Comparison of ENCODE assay signal across 8 cellular contexts in the genomic region with DNA sequence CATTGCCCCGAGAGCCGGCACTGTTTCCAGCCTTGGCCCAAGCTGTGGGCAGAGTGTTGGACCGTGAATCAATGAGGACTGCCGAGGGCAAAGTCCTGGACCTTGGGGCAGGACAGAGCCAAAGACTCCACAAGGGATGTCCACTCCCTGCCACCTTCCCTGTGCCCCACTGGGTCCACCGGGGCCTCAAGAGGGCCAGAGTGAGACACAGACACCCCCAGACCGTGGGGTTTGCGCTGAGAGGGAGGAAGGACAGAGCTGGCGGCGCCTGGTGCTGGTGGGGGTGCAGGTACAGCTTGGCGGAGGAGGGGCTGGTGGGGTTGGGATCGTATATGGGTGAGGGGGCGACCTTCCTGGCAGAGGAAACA. TPM values are rescaled to one million over a fixed set of nuclear protein-coding genes. Genes with fewer than 3 reads are reported as not detected.
DNase-seq lines count a peak whose midpoint lies in the region; ATAC-seq and TF ChIP-seq lines count a peak whose summit lies in the region.

No MANE protein-coding gene starts in this region.

- peak overlapping the region; percentile 87 to 97 (median 92) for H3K27ac Mint-ChIP-seq in naive thymus-derived CD8-positive, alpha-beta T cell

- no peak for TF ChIP-seq CTCF in AG09309 (IDR thresholded peaks at IDR 0.05; ENCODE audit: control insufficient read depth, insufficient read depth, low read depth, low read length, missing control alignments)

- H3K27me3 Mint-ChIP-seq in naive thymus-derived CD8-positive, alpha-beta T cell = no peaks in the 10 kb centered on the region

- H3K27me3 ChIP-seq in MG63 = no peaks in the 10 kb centered on the region
- H3K27me3 ChIP-seq in effector memory CD4-positive, alpha-beta T cell (replicated peaks; ENCODE audit: control insufficient read depth, insufficient read depth, low read length, poor library complexity, severe bottlenecking) = no peaks in the 10 kb centered on the region

- H3K4me3 Mint-ChIP-seq in naive thymus-derived CD8-positive, alpha-beta T cell = peak overlapping the region; percentile 73 to 93 (median 86)

- H3K4me3 ChIP-seq in AG09309 (ENCODE audit: control insufficient read depth, low read depth, low read length) = peak overlapping the region; percentile 74
- H3K4me3 ChIP-seq in MG63 = peak overlapping the region; percentile 49; the same call in 1 of the 2 replicates
- H3K4me3 ChIP-seq in effector memory CD4-positive, alpha-beta T cell (ENCODE audit: insufficient read depth, low read depth, low read length, poor library complexity, severe bottlenecking) = peak overlapping the region; percentile 66

- peaks cover 0 to 2% (median 0%) of the 10 kb centered on the region in 3 donors for H3K36me3 Mint-ChIP-seq in naive thymus-derived CD8-positive, alpha-beta T cell

- POLR2A ChIA-PET in naive thymus-derived CD8-positive, alpha-beta T cell (lab: Charles Lee) = interaction anchor here (0.5 to 8.3 kb wide), 13 partner anchors 9 to 172 kb away, joined by 3 to 135 read pairs (median 3); partner anchors contain the start of genes ARRDC2, IL12RB1, JUND and MAST3

- H3K36me3 ChIP-seq in MG63 = no peaks in the 10 kb centered on the region
- no peaks in the 10 kb centered on the region for H3K36me3 ChIP-seq in effector memory CD4-positive, alpha-beta T cell (ENCODE audit: control insufficient read depth, insufficient read depth, low read length)

- H3K27ac ChIP-seq in effector memory CD4-positive, alpha-beta T cell (ENCODE audit: insufficient read depth, low read length, poor library complexity, severe bottlenecking) = peak overlapping the region; percentile 66

- no peaks in the 10 kb centered on the region for H3K9me3 ChIP-seq in MG63
- H3K9me3 ChIP-seq in effector memory CD4-positive, alpha-beta T cell (ENCODE audit: control insufficient read depth, low read length) = no peaks in the 10 kb centered on the region

- no peaks in the 10 kb centered on the region for H3K9me3 Mint-ChIP-seq in naive thymus-derived CD8-positive, alpha-beta T cell

- ATAC-seq in naive thymus-derived CD8-positive, alpha-beta T cell = peak in 1 of 2 donors; percentile 32
- no peak for ATAC-seq in GM19467 (IDR thresholded peaks at IDR 0.05; ENCODE audit: unreplicated experiment)
- no peak for ATAC-seq in HG03175 (IDR thresholded peaks at IDR 0.05; ENCODE audit: unreplicated experiment)
- no peak for ATAC-seq in HG03095 (IDR thresholded peaks at IDR 0.05; ENCODE audit: unreplicated experiment)

- DNase-seq in AG09309 (ENCODE audit: low read depth) = no peak
- DNase-seq in MG63 = no peak
- no peak for DNase-seq in effector memory CD4-positive, alpha-beta T cell
- DNase-seq in naive thymus-derived CD8-positive, alpha-beta T cell = no peak
- DNase-seq in AG08396 (ENCODE audit: low spot score) = no peak

- H3K4me1 Mint-ChIP-seq in naive thymus-derived CD8-positive, alpha-beta T cell = peaks cover 17 to 51% (median 27%) of the 10 kb centered on the region in 4 donors

- peaks cover 21% of the 10 kb centered on the region for H3K4me1 ChIP-seq in effector memory CD4-positive, alpha-beta T cell (ENCODE audit: control insufficient read depth, insufficient read depth, low read length, poor library complexity, severe bottlenecking)

RNA-seq across cellular contexts. Expression of gene MAST3, which starts 11.8 kb away (rescaled TPM):
- 0.20 and 0.95 TPM in 2 replicates for total RNA-seq in MG63 (2014; rRNA removed; shearing (Covaris generic); ENCODE audit: low replicate concordance)
- 10 to 100 TPM; 44.7 to 44.8 TPM for total RNA-seq in naive thymus-derived CD8-positive, alpha-beta T cell
- polyA plus RNA-seq in naive thymus-derived CD8-positive, alpha-beta T cell = 10 to 100 TPM in 2 of 3 donors, 1 to 10 TPM in 1; 9.4 to 15.7 (median 11.5) TPM

RNA-seq across cellular contexts. Expression of gene IL12RB1, which starts 22.6 kb away (rescaled TPM):
- not detected in 2 replicates for total RNA-seq in MG63 (2014; rRNA removed; shearing (Covaris generic); ENCODE audit: low replicate concordance)
- 10 to 100 TPM; 18.5 TPM for total RNA-seq in naive thymus-derived CD8-positive, alpha-beta T cell
- 10 to 100 TPM; 17.5 to 32.9 (median 24.2) TPM for polyA plus RNA-seq in naive thymus-derived CD8-positive, alpha-beta T cell

RNA-seq across cellular contexts. Expression of gene PIK3R2, which starts 43.6 kb away (rescaled TPM):
- total RNA-seq in MG63 (2014; rRNA removed; shearing (Covaris generic); ENCODE audit: low replicate concordance) = 4.2 and 13.2 TPM in 2 replicates
- 10 to 100 TPM; 20.9 to 21.5 TPM for total RNA-seq in naive thymus-derived CD8-positive, alpha-beta T cell
- 10 to 100 TPM in 1 of 3 donors, 1 to 10 TPM in 2; 1.5 to 11.7 (median 3.6) TPM for polyA plus RNA-seq in naive thymus-derived CD8-positive, alpha-beta T cell

Comparison
In these comparisons a context has a peak if more than half of its experiments do, and no peak if none do; other contexts are left out.
1. RNA of gene MAST3, which starts 11.8 kb away (total RNA-seq): 44.7 to 44.8 TPM in naive thymus-derived CD8-positive, alpha-beta T cell; 0.20 to 0.95 TPM in MG63; every median in the first group is over 10 times any median in the second.
2. RNA of gene IL12RB1, which starts 22.6 kb away (total RNA-seq): 18.5 TPM in naive thymus-derived CD8-positive, alpha-beta T cell; not detected in MG63; every median in the first group is over 10 times any median in the second.
3. Peak in every context shown above with its lines, with median percentiles within 50 percentile points of each other: H3K4me3 ChIP-seq.